9 cellular contexts compared by ENCODE assay signal in genomic region chr2:70946832-70947442, GRCh38. TPM values are rescaled to one million over a fixed set of nuclear protein-coding genes. Genes with fewer than 3 reads are reported as not detected.
A peak's percentile ranks its signal among the peaks of the same experiment; 100 is the strongest.
DNase-seq lines count a peak whose midpoint lies in the region; ATAC-seq lines count a peak whose summit lies in the region.
"Had no signal": no experiment of that assay in that cellular context is flagged by ENCODE, and none has a peak within 500 bp of the region (broad histone marks: within the 10 kb centered on the region; RNA-seq: fewer than 3 reads in every experiment).

No MANE protein-coding gene starts in this region.

- DNase-seq in NCI-H2196 (lab: John Stamatoyannopoulos, UW; ENCODE audit: unreplicated experiment) (peak; percentile 34), NCI-H2196 treated with DMSO at 0.1 percent for 48 hours (lab: John Stamatoyannopoulos, UW; ENCODE audit: unreplicated experiment) (no peak), NCI-H146 treated with DMSO at 0.1 percent for 48 hours (lab: John Stamatoyannopoulos, UW; ENCODE audit: unreplicated experiment) (peak; percentile 57), caudate nucleus (lab: John Stamatoyannopoulos, UW) (peak in 31 of 61 donors; percentile 4 to 66 (median 15)), left lobe of liver (ENCODE audit: low spot score) (peak; percentile 45)
- peak; percentile 23 for DNase-seq in T-helper 2 cell treated with Interferon-gamma antibody and Interleukin-4, amounts not matched to agents 5 μg/mL and 100 μg/mL, for 36 hours (ENCODE audit: low spot score)
- DNase-seq in stimulated activated CD4-positive, alpha-beta T cell treated with anti-CD3 and anti-CD28 coated beads, TNF-alpha, amount 100 ng/mL, for 24 hours (ENCODE audit: low read depth in 3 of 3), result peak in 2 of 3 experiments; percentile 20 to 39

- H3K36me3 Mint-ChIP-seq in T-helper 2 cell treated with Interferon-gamma antibody and Interleukin-4, amounts not matched to agents 5 μg/mL and 100 μg/mL, for 36 hours (ENCODE audit: low read depth), result no peaks in the 10 kb centered on the region

- ATAC-seq in left lobe of liver (peak; percentile 65), GM18511 (IDR thresholded peaks at IDR 0.05; ENCODE audit: unreplicated experiment) (no peak)

- peak overlapping the region; percentile 0 for H3K4me3 Mint-ChIP-seq in T-helper 2 cell treated with Interferon-gamma antibody and Interleukin-4, amounts not matched to agents 5 μg/mL and 100 μg/mL, for 36 hours
- H3K4me3 Mint-ChIP-seq: dendritic cell treated with granulocyte-macrophage colony-stimulating factor and Interleukin-4, amounts not matched to agents 40 ng/mL and 50 ng/mL, for 4 days had no signal

- H3K9me3 Mint-ChIP-seq in T-helper 2 cell treated with Interferon-gamma antibody and Interleukin-4, amounts not matched to agents 5 μg/mL and 100 μg/mL, for 36 hours, result no peaks in the 10 kb centered on the region
- H3K9me3 Mint-ChIP-seq: dendritic cell treated with granulocyte-macrophage colony-stimulating factor and Interleukin-4, amounts not matched to agents 40 ng/mL and 50 ng/mL, for 4 days had no signal

- peaks cover 13% of the 10 kb centered on the region for H3K27me3 Mint-ChIP-seq in T-helper 2 cell treated with Interferon-gamma antibody and Interleukin-4, amounts not matched to agents 5 μg/mL and 100 μg/mL, for 36 hours (ENCODE audit: low read depth)

- no peak overlapping the region for H3K27ac Mint-ChIP-seq in T-helper 2 cell treated with Interferon-gamma antibody and Interleukin-4, amounts not matched to agents 5 μg/mL and 100 μg/mL, for 36 hours
- H3K27ac Mint-ChIP-seq: dendritic cell treated with granulocyte-macrophage colony-stimulating factor and Interleukin-4, amounts not matched to agents 40 ng/mL and 50 ng/mL, for 4 days had no signal

- no peak overlapping the region for H3K27ac ChIP-seq in caudate nucleus (ENCODE audit: low read depth, low read length)

- peaks cover 13% of the 10 kb centered on the region for H3K4me1 Mint-ChIP-seq in T-helper 2 cell treated with Interferon-gamma antibody and Interleukin-4, amounts not matched to agents 5 μg/mL and 100 μg/mL, for 36 hours (ENCODE audit: low read depth)

RNA-seq across cellular contexts. Expression of gene ATP6V1B1, which starts 11.2 kb away (rescaled TPM):
- not detected for total RNA-seq in left lobe of liver

RNA-seq across cellular contexts. Expression of gene ANKRD53, which starts 31.5 kb away (rescaled TPM):
- total RNA-seq in left lobe of liver, result 0.35 TPM

RNA-seq across cellular contexts. Expression of gene VAX2, which starts 46.6 kb away (rescaled TPM):
- total RNA-seq in left lobe of liver, result not detected

RNA-seq across cellular contexts. Expression of gene TEX261, which starts 47.7 kb away (rescaled TPM):
- total RNA-seq in left lobe of liver, result 36.4 TPM
